30 cellular contexts compared by ENCODE assay signal in genomic region chr17:57470906-57471305, GRCh38.
"Had no signal": no experiment of that assay in that cellular context is flagged by ENCODE, and none has a peak within 500 bp of the region (broad histone marks: within the 10 kb centered on the region; RNA-seq: fewer than 3 reads in every experiment).

No MANE protein-coding gene starts in this region.

- H3K9me3 Mint-ChIP-seq: activated naive CD4-positive, alpha-beta T cell treated with anti-CD3 and anti-CD28 coated beads for 36 hours; activated naive CD8-positive, alpha-beta T cell treated with anti-CD3 and anti-CD28 coated beads for 36 hours; effector memory CD8-positive, alpha-beta T cell; immature natural killer cell; natural killer cell; stimulated activated naive CD8-positive, alpha-beta T cell treated with anti-CD3 and anti-CD28 coated beads, Interleukin-15, Interleukin-2, amounts not matched to agents 100 ng/mL and 50 ng/mL, for 24 hours; T-helper 2 cell treated with Interferon-gamma antibody and Interleukin-4, amounts not matched to agents 5 μg/mL and 100 μg/mL, for 36 hours had no signal

- H3K36me3 Mint-ChIP-seq: immature natural killer cell, natural killer cell had no signal

- H3K36me3 ChIP-seq: adrenal gland, ascending aorta, cardiac muscle cell, heart left ventricle, right lobe of liver, thoracic aorta, uterus had no signal

- H3K4me1 ChIP-seq: right lobe of liver had no signal

- H3K9me3 ChIP-seq: adrenal gland, ascending aorta, heart left ventricle, right lobe of liver, thoracic aorta, uterus had no signal

- H3K27me3 ChIP-seq: adrenal gland, ascending aorta, cardiac muscle cell, heart left ventricle, right lobe of liver, uterus had no signal

- ATAC-seq: activated CD4-positive, alpha-beta T cell treated with anti-CD3 and anti-CD28 coated beads for 36 hours; activated T-cell treated with anti-CD3 and anti-CD28 coated beads, Interleukin-2, amount 50 U/mL, for 72 hours; effector memory CD8-positive, alpha-beta T cell; left colon; natural killer cell; right lobe of liver had no signal

- H3K4me3 Mint-ChIP-seq: activated CD4-positive, alpha-beta T cell treated with anti-CD3 and anti-CD28 coated beads for 36 hours; activated naive CD4-positive, alpha-beta T cell treated with anti-CD3 and anti-CD28 coated beads for 36 hours; activated naive CD8-positive, alpha-beta T cell treated with anti-CD3 and anti-CD28 coated beads for 36 hours; activated T-cell treated with anti-CD3 and anti-CD28 coated beads, Interleukin-2, amount 50 U/mL, for 72 hours; effector memory CD8-positive, alpha-beta T cell; immature natural killer cell; natural killer cell; stimulated activated naive CD8-positive, alpha-beta T cell treated with anti-CD3 and anti-CD28 coated beads, Interleukin-15, Interleukin-2, amounts not matched to agents 100 ng/mL and 50 ng/mL, for 24 hours; T-helper 2 cell treated with Interferon-gamma antibody and Interleukin-4, amounts not matched to agents 5 μg/mL and 100 μg/mL, for 36 hours had no signal

- DNase-seq: activated CD4-positive, alpha-beta T cell treated with anti-CD3 and anti-CD28 coated beads for 36 hours; activated CD4-positive, alpha-beta T cell treated with anti-CD3 and anti-CD28 coated beads, Interleukin-2, amount 50 U/mL, for 4 hours; activated CD4-positive, CD25-positive, alpha-beta regulatory T cell; activated effector memory CD4-positive, alpha-beta T cell treated with Interleukin-2 at 50 U/mL for 16 hours; activated naive CD4-positive, alpha-beta T cell treated with anti-CD3 and anti-CD28 coated beads for 36 hours; activated naive CD8-positive, alpha-beta T cell treated with anti-CD3 and anti-CD28 coated beads for 36 hours; activated T-cell treated with anti-CD3 and anti-CD28 coated beads for 4 hours; activated T-cell treated with anti-CD3 and anti-CD28 coated beads, Interleukin-2, amount 50 U/mL, for 72 hours; adrenal gland; cortex of kidney; effector memory CD8-positive, alpha-beta T cell; erythroblast; heart left ventricle; hypothalamus; immature natural killer cell; kidney; left colon; natural killer cell; stimulated activated CD4-positive, alpha-beta T cell treated with anti-CD3 and anti-CD28 coated beads, Interleukin-12 subunit alpha, Interleukin-12 subunit beta, amount 100 ng/mL, for 4 hours; stimulated activated CD4-positive, alpha-beta T cell treated with anti-CD3 and anti-CD28 coated beads, Interleukin-4, amount 100 ng/mL, for 1 hour; trophoblast cell; uterus had no signal

- H3K27ac Mint-ChIP-seq: activated CD4-positive, alpha-beta T cell treated with anti-CD3 and anti-CD28 coated beads for 36 hours; activated naive CD4-positive, alpha-beta T cell treated with anti-CD3 and anti-CD28 coated beads for 36 hours; activated naive CD8-positive, alpha-beta T cell treated with anti-CD3 and anti-CD28 coated beads for 36 hours; activated T-cell treated with anti-CD3 and anti-CD28 coated beads, Interleukin-2, amount 50 U/mL, for 72 hours; effector memory CD8-positive, alpha-beta T cell; natural killer cell; progenitor cell of endocrine pancreas; stimulated activated naive CD8-positive, alpha-beta T cell treated with anti-CD3 and anti-CD28 coated beads, Interleukin-15, Interleukin-2, amounts not matched to agents 100 ng/mL and 50 ng/mL, for 24 hours; T-helper 2 cell treated with Interferon-gamma antibody and Interleukin-4, amounts not matched to agents 5 μg/mL and 100 μg/mL, for 36 hours had no signal

- H3K4me3 ChIP-seq: adrenal gland, ascending aorta, cardiac muscle cell, heart left ventricle, right lobe of liver, thoracic aorta, uterus had no signal

- H3K27me3 Mint-ChIP-seq: activated CD4-positive, alpha-beta T cell treated with anti-CD3 and anti-CD28 coated beads for 36 hours; activated naive CD8-positive, alpha-beta T cell treated with anti-CD3 and anti-CD28 coated beads for 36 hours; brain; effector memory CD8-positive, alpha-beta T cell; progenitor cell of endocrine pancreas; stimulated activated naive CD8-positive, alpha-beta T cell treated with anti-CD3 and anti-CD28 coated beads, Interleukin-15, Interleukin-2, amounts not matched to agents 100 ng/mL and 50 ng/mL, for 24 hours had no signal

- H3K27ac ChIP-seq: ascending aorta, cardiac muscle cell, right lobe of liver, thoracic aorta, uterus had no signal
